ENCODE assay signal across 23 cellular contexts in the genomic region with DNA sequence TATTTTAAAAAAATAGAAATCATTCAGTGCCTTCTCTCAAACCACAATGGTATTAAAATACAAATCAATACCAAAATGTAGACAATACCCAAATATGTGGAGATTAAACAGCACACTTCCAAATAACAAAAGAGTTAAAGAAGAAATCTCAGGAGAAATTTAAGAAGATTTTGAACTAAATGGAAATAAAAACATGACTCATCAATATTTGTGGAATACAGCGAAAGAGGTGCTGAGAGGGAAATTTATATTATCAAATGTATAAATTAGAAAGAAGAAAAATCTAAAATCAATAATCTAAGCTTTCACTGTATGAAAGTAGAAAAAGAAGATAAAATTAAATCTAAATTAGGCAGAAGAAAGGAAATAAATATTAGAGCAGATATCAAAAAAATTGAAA.
"Had no signal": no experiment of that assay in that cellular context is flagged by ENCODE, and none has a peak within 500 bp of the region (broad histone marks: within the 10 kb centered on the region; RNA-seq: fewer than 3 reads in every experiment).

No MANE protein-coding gene starts in this region.

- H3K36me3 ChIP-seq: SJSA1 had no signal

- DNase-seq: KBM-7, NCI-H1092, NCI-H1105 treated with DMSO at 0.1 percent for 48 hours, NCI-H1417 treated with DMSO at 0.1 percent for 48 hours, NCI-H146, NCI-H1694 treated with DMSO at 0.1 percent for 48 hours, NCI-H1930, NCI-H2081, NCI-H2171, NCI-H226, NCI-H446, NCI-H510A, NCI-H524 treated with DMSO at 0.1 percent for 48 hours, NCI-H69, NCI-H774, Right ventricle myocardium superior, RPMI8226, SIG-M5, SW 1271, T-cell had no signal

- H3K9me3 ChIP-seq: SJSA1 had no signal

- H3K27ac ChIP-seq: SJSA1, SK-N-MC had no signal

- FAIRE-seq: RCC 7860 had no signal

- H3K4me3 ChIP-seq: SJSA1, SK-N-MC had no signal

- H3K4me1 ChIP-seq: SJSA1 had no signal

- ATAC-seq: T-cell had no signal
